In the genomic region with DNA sequence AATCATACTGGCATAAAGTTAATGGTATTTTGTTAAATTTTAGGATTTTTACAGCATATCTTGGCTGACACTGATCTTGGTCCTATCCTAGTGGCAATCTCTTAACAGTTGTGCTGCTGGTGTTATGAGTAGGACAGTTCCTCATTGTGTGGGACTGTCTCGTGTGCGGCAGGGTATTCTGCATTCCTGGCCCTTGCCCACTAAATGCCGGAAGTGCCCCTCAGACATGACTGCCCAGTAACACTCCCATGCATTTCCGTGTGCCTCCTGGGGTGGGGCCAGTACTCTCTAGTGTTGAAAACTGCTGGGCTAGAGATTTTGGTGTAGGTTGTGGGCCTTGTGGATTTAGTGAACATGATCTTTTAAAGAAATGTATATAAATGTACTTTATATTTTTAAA, we compare ENCODE assay signal across 10 cellular contexts.
A peak's percentile ranks its signal among the peaks of the same experiment; 100 is the strongest.
DNase-seq lines count a peak whose midpoint lies in the region; ATAC-seq and TF ChIP-seq lines count a peak whose summit lies in the region.
"Had no signal": no experiment of that assay in that cellular context is flagged by ENCODE, and none has a peak within 500 bp of the region (broad histone marks: within the 10 kb centered on the region; RNA-seq: fewer than 3 reads in every experiment).

No MANE protein-coding gene starts in this region.

- H3K4me3 ChIP-seq in ascending aorta (no peak overlapping the region), hepatocyte (no peak overlapping the region), subcutaneous abdominal adipose tissue (ENCODE audit: low read depth in 1 of 5, low read length in 5 of 5) (no peak overlapping the region), Caco-2 (ENCODE audit: low read depth, low read length) (no peak overlapping the region), PC-3 (ENCODE audit: low read length) (no peak overlapping the region)
- H3K4me3 ChIP-seq: ovary had no signal

- H3K4me1 Mint-ChIP-seq in HFFc6 (ENCODE audit: low read depth), result peaks cover 28% of the 10 kb centered on the region
- peaks cover 21% of the 10 kb centered on the region for H3K4me1 Mint-ChIP-seq in Caco-2 (ENCODE audit: low read depth, unreplicated experiment)

- intact Hi-C loops in ascending aorta (cut with DNase I), result loop anchor here (1.0 to 5.0 kb wide), 3 partner anchors 82 to 393 kb away; no protein-coding TSS in a partner anchor
- intact Hi-C loops in Caco-2 (cut with micrococcal nuclease; ENCODE audit: unreplicated experiment), result loop anchor here (1.0 to 5.0 kb wide), 2 partner anchors 69 to 267 kb away; no protein-coding TSS in a partner anchor
- intact Hi-C loops in PC-3 (cut with micrococcal nuclease), result loop anchor here (1.0 to 5.0 kb wide), 2 partner anchors 83 to 143 kb away; no protein-coding TSS in a partner anchor

- H3K36me3 Mint-ChIP-seq in HFFc6 (ENCODE audit: low read depth) (no peaks in the 10 kb centered on the region), Caco-2 (ENCODE audit: insufficient read depth, unreplicated experiment) (peaks cover 10% of the 10 kb centered on the region)

- CTCF ChIA-PET in Caco-2 (lab: Charles Lee) (interaction anchor here (0.6 kb wide), 1 partner anchor 106 kb away, joined by 3 read pairs; no protein-coding TSS in a partner anchor), PC-3 (lab: Charles Lee) (interaction anchor here (0.6 to 1.0 kb wide), 2 partner anchors 141 kb away, joined by 3 read pairs; no protein-coding TSS in a partner anchor)

- peak overlapping the region in 2 of 5 donors; percentile 11 to 22 for H3K9ac ChIP-seq in subcutaneous abdominal adipose tissue (ENCODE audit: low read length in 5 of 5)
- H3K9ac ChIP-seq in PC-3 (ENCODE audit: low read length), result no peak overlapping the region

- POLR2A ChIA-PET in Caco-2 (lab: Charles Lee), result no interaction called here
- POLR2A ChIA-PET in PC-3 (lab: Charles Lee; ENCODE audit: unreplicated experiment), result no interaction called here

- no peaks in the 10 kb centered on the region for H3K79me2 ChIP-seq in hepatocyte
- H3K79me2 ChIP-seq in PC-3 (ENCODE audit: low read length), result no peaks in the 10 kb centered on the region

- H3K36me3 ChIP-seq in ascending aorta (no peaks in the 10 kb centered on the region), hepatocyte (replicated peaks; ENCODE audit: insufficient read depth, low read depth) (no peaks in the 10 kb centered on the region), subcutaneous abdominal adipose tissue (ENCODE audit: control insufficient read depth in 5 of 5, insufficient read depth in 5 of 5, low read length in 5 of 5) (no peaks in the 10 kb centered on the region), Caco-2 (ENCODE audit: control insufficient read depth, insufficient read depth, low read length) (no peaks in the 10 kb centered on the region), PC-3 (ENCODE audit: low read depth, low read length) (no peaks in the 10 kb centered on the region; the same call in 1 of the 2 replicates)
- H3K36me3 ChIP-seq: ovary had no signal

- H3K27me3 Mint-ChIP-seq in HFFc6 (ENCODE audit: insufficient read depth) (no peaks in the 10 kb centered on the region; the same call in none of the 2 replicates), Caco-2 (ENCODE audit: insufficient read depth, unreplicated experiment) (no peaks in the 10 kb centered on the region)
- H3K27me3 Mint-ChIP-seq: activated B cell treated with CpG ODN at 0.5 μM for 24 hours had no signal

- BruUV-seq in Caco-2 (replicated peaks; lab: Mats Ljungman, UMichigan), result no TSS peak
- BruUV-seq in PC-3 (replicated peaks; lab: Mats Ljungman, UMichigan), result no TSS peak

- no peaks in the 10 kb centered on the region for H3K27me3 ChIP-seq in ascending aorta
- H3K27me3 ChIP-seq in hepatocyte, result no peaks in the 10 kb centered on the region
- no peaks in the 10 kb centered on the region for H3K27me3 ChIP-seq in subcutaneous abdominal adipose tissue (ENCODE audit: control insufficient read depth in 5 of 5, insufficient read depth in 4 of 5, low read length in 5 of 5)
- H3K27me3 ChIP-seq in Caco-2 (replicated peaks; ENCODE audit: control insufficient read depth, insufficient read depth, low read length), result no peaks in the 10 kb centered on the region
- no peaks in the 10 kb centered on the region for H3K27me3 ChIP-seq in PC-3 (ENCODE audit: low read length)
- H3K27me3 ChIP-seq: ovary had no signal

- H3K27ac ChIP-seq in ascending aorta (peak overlapping the region; percentile 86 to 88), hepatocyte (peak overlapping the region; percentile 7), subcutaneous abdominal adipose tissue (ENCODE audit: low read depth, low read length) (peak overlapping the region; percentile 38), PC-3 (ENCODE audit: low read length) (no peak overlapping the region)

- H4K20me1 ChIP-seq in hepatocyte (ENCODE audit: insufficient read depth, poor library complexity, severe bottlenecking) (no peaks in the 10 kb centered on the region), PC-3 (ENCODE audit: low read length) (no peaks in the 10 kb centered on the region)

- H3K9me3 Mint-ChIP-seq in HFFc6, result no peaks in the 10 kb centered on the region
- no peaks in the 10 kb centered on the region for H3K9me3 Mint-ChIP-seq in Caco-2 (ENCODE audit: unreplicated experiment)
- H3K9me3 Mint-ChIP-seq: activated B cell treated with CpG ODN at 0.5 μM for 24 hours had no signal

- H3K9me2 ChIP-seq in hepatocyte (replicated peaks; ENCODE audit: insufficient read depth) (no peaks in the 10 kb centered on the region), PC-3 (replicated peaks; ENCODE audit: low read length) (no peaks in the 10 kb centered on the region)

- H3K4me3 Mint-ChIP-seq in HFFc6 (peak overlapping the region; percentile 41; the same call in 1 of the 2 replicates), Caco-2 (ENCODE audit: unreplicated experiment) (no peak overlapping the region)
- H3K4me3 Mint-ChIP-seq: activated B cell treated with CpG ODN at 0.5 μM for 24 hours had no signal

- H2AFZ ChIP-seq in hepatocyte, result no peak overlapping the region
- H2AFZ ChIP-seq in PC-3 (ENCODE audit: low read length), result no peak overlapping the region

- H3K27ac Mint-ChIP-seq in HFFc6 (peak overlapping the region; percentile 45; the same call in 1 of the 2 replicates), Caco-2 (ENCODE audit: unreplicated experiment) (no peak overlapping the region)
- H3K27ac Mint-ChIP-seq: activated B cell treated with CpG ODN at 0.5 μM for 24 hours had no signal

- DNase-seq in HFFc6, result no peak
- DNase-seq in ascending aorta (ENCODE audit: low spot score in 2 of 2), result no peak
- no peak for DNase-seq in hepatocyte (ENCODE audit: low spot score)
- DNase-seq in Caco-2, result no peak
- no peak for DNase-seq in cerebellar cortex (ENCODE audit: low spot score)
- no peak for DNase-seq in PC-3
- no peak for DNase-seq in NCI-H2171 (lab: John Stamatoyannopoulos, UW)
- DNase-seq: activated B cell treated with CpG ODN at 0.5 μM for 24 hours had no signal

- no peak for ATAC-seq in PC-3

- 38% methylated on average over 4 of the region's 4 CpGs for WGBS in hepatocyte (ENCODE audit: low lambda C conversion rate, missing lambda C conversion rate)

- H3K4me1 ChIP-seq in ascending aorta (peaks cover 16 to 30% of the 10 kb centered on the region in 2 donors), hepatocyte (ENCODE audit: insufficient read depth) (peaks cover 8% of the 10 kb centered on the region), subcutaneous abdominal adipose tissue (ENCODE audit: control insufficient read depth in 5 of 5, insufficient read depth in 5 of 5, low read length in 5 of 5) (peaks cover 0 to 12% (median 9%) of the 10 kb centered on the region in 5 donors), Caco-2 (peaks cover 45% of the 10 kb centered on the region), PC-3 (ENCODE audit: insufficient read depth, low read length) (peaks cover 4% of the 10 kb centered on the region; the same call in 1 of the 2 replicates)

- H3K4me2 ChIP-seq in hepatocyte (peak overlapping the region; percentile 29), PC-3 (ENCODE audit: low read length) (no peak overlapping the region)

- H3K9me3 ChIP-seq in ascending aorta (no peaks in the 10 kb centered on the region), hepatocyte (ENCODE audit: low read depth) (no peaks in the 10 kb centered on the region), subcutaneous abdominal adipose tissue (ENCODE audit: control insufficient read depth in 5 of 5, low read length in 5 of 5) (no peaks in the 10 kb centered on the region), Caco-2 (no peaks in the 10 kb centered on the region), PC-3 (ENCODE audit: low read length) (no peaks in the 10 kb centered on the region)
- H3K9me3 ChIP-seq: ovary had no signal

- no peak for TF ChIP-seq CTCF in HFFc6 (IDR thresholded peaks at IDR 0.05)
- no peak for TF ChIP-seq CTCF in ascending aorta (IDR thresholded peaks at IDR 0.05)
- TF ChIP-seq CTCF in hepatocyte (IDR thresholded peaks at IDR 0.05; ENCODE audit: poor library complexity), result no peak
- TF ChIP-seq CTCF in Caco-2 (IDR thresholded peaks at IDR 0.05; ENCODE audit: insufficient read depth in 1 of 2, low read depth in 1 of 2, low read length in 1 of 2, severe bottlenecking in 1 of 2, unreplicated experiment in 1 of 2), result no peak
- TF ChIP-seq CTCF in PC-3 (conservative IDR thresholded peaks at IDR 0.05; ENCODE audit: low read depth, low read length), result no peak

- H3F3A ChIP-seq in PC-3 (ENCODE audit: low read length, unreplicated experiment), result no peaks in the 10 kb centered on the region
